Comparison of ENCODE assay signal across 17 cellular contexts in the genomic region with DNA sequence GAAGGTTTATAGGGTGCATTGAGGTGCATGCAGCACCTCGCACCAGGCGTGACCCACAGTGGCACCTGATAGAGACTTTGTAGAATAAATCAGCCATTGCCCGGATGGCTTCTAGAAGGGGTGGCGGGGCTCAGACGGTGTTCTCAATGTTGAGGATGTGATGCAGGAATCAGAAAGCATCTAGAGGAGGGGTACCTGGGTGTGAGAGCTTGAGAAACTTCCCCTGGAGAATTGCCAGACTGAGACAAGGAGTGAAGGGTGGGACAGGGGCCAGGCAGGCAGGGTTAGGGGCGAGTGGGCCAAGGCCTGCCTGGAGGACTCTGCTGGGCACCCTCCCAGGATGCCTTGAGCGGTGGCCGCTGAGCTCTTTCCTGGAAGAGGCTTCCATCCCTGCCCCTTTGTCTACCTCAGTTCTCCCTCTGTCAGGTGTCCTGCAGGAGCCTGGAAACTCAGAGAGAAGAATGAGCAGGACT. TPM values are rescaled to one million over a fixed set of nuclear protein-coding genes. Genes with fewer than 3 reads are reported as not detected.
DNase-seq lines count a peak whose midpoint lies in the region; ATAC-seq, FAIRE-seq and TF ChIP-seq lines count a peak whose summit lies in the region.
"Had no signal": no experiment of that assay in that cellular context is flagged by ENCODE, and none has a peak within 500 bp of the region (broad histone marks: within the 10 kb centered on the region; RNA-seq: fewer than 3 reads in every experiment).

No MANE protein-coding gene starts in this region.

- peak overlapping the region; percentile 88 for H3K4me2 ChIP-seq in HepG2 (ENCODE audit: low read depth, low read length)

- H4K20me1 ChIP-seq in HepG2 (ENCODE audit: insufficient read depth, low read length), result no peaks in the 10 kb centered on the region

- intact Hi-C loops in HepG2 (cut with micrococcal nuclease; ENCODE audit: unreplicated experiment), result no loop called here
- intact Hi-C loops in stomach (cut with DNase I; ENCODE audit: low total_unique reads), result no loop called here
- intact Hi-C loops in activated T-helper 1 cell treated with anti-CD3 and anti-CD28 coated beads, Interleukin-12 subunit alpha, Interleukin-12 subunit beta, Interleukin-2, Interleukin-4 antibody, amounts not matched to agents 30 ng/mL and 10 ng/mL and 1 ng/mL, durations not matched to agents 14 hours and 24 hours and 36 hours (cut with micrococcal nuclease), result no loop called here

- H3K9me3 ChIP-seq in HepG2 (ENCODE audit: low read length) (no peaks in the 10 kb centered on the region), stomach (no peaks in the 10 kb centered on the region)
- H3K9me3 ChIP-seq: ascending aorta had no signal

- peak overlapping the region; percentile 50; the same call in 1 of the 2 replicates for H3K9ac ChIP-seq in HepG2 (ENCODE audit: insufficient read depth, low read depth, low read length)

- DNase-seq in activated effector memory CD4-positive, alpha-beta T cell treated with anti-CD3 and anti-CD28 coated beads, Interleukin-2, amount 50 U/mL, for 16 hours, result peak; percentile 43
- DNase-seq in activated effector memory CD4-positive, alpha-beta T cell treated with Interleukin-2 at 50 U/mL for 16 hours, result no peak
- DNase-seq in HepG2 (ENCODE audit: low spot score) (no peak), stomach (peak; percentile 22), osteocyte (ENCODE audit: extremely low spot score, unreplicated experiment) (no peak), NCI-H1694 treated with DMSO at 0.1 percent for 48 hours (lab: John Stamatoyannopoulos, UW) (no peak)
- no peak for DNase-seq in activated T-helper 1 cell treated with anti-CD3 and anti-CD28 coated beads, Interleukin-12 subunit alpha, Interleukin-12 subunit beta, Interleukin-2, Interleukin-4 antibody, amounts not matched to agents 30 ng/mL and 10 ng/mL and 1 ng/mL, durations not matched to agents 14 hours and 24 hours and 36 hours (ENCODE audit: low spot score)
- DNase-seq: foreskin melanocyte; NCI-H1694; stimulated activated CD4-positive, alpha-beta T cell treated with anti-CD3 and anti-CD28 coated beads, Interleukin-2, amount 100 ng/mL, for 24 hours; stimulated activated CD8-positive, alpha-beta memory T cell treated with anti-CD3 and anti-CD28 coated beads, Interleukin-4, amount 100 ng/mL, for 48 hours; T-helper 2 cell had no signal

- TF ChIP-seq EP300 in HepG2 (IDR thresholded peaks at IDR 0.05; ENCODE audit: low read depth in 2 of 2, low read length in 2 of 2) (no peak), HepG2 (CRISPR knock-in tag; IDR thresholded peaks at IDR 0.05; ENCODE audit: borderline replicate concordance) (no peak), stomach (IDR thresholded peaks at IDR 0.05) (no peak)

- BruUV-seq in HepG2 (replicated peaks; lab: Mats Ljungman, UMichigan), result no TSS peak

- H3K4me1 Mint-ChIP-seq in brain (peaks cover 50% of the 10 kb centered on the region), osteocyte (ENCODE audit: unreplicated experiment) (peaks cover 20% of the 10 kb centered on the region)
- peaks cover 11% of the 10 kb centered on the region for H3K4me1 Mint-ChIP-seq in activated T-helper 1 cell treated with anti-CD3 and anti-CD28 coated beads, Interleukin-12 subunit alpha, Interleukin-12 subunit beta, Interleukin-2, Interleukin-4 antibody, amounts not matched to agents 30 ng/mL and 10 ng/mL and 1 ng/mL, durations not matched to agents 14 hours and 24 hours and 36 hours (ENCODE audit: low read depth)

- H3K79me2 ChIP-seq in HepG2 (ENCODE audit: insufficient read depth, low read length), result no peaks in the 10 kb centered on the region

- no peak overlapping the region for H3K27ac ChIP-seq in HepG2 (ENCODE audit: extremely low read length, insufficient read depth, low read length)
- peak overlapping the region; percentile 81 to 96 (median 87) for H3K27ac ChIP-seq in stomach
- H3K27ac ChIP-seq: ascending aorta had no signal

- TF ChIP-seq CTCF in brain (conservative IDR thresholded peaks at IDR 0.05) (no peak), HepG2 (CRISPR knock-in tag; IDR thresholded peaks at IDR 0.05) (no peak), stomach (IDR thresholded peaks at IDR 0.05) (no peak), osteocyte (IDR thresholded peaks at IDR 0.05) (no peak)

- in situ Hi-C loops in HepG2 (cut with HindIII; ENCODE audit: extremely low pct_ligation_motif_present, low pct_unique_long_range_greater_than_20kb), result no loop called here

- H3K36me3 ChIP-seq in HepG2 (replicated peaks in 1 of 2; ENCODE audit: control insufficient read depth in 1 of 2, insufficient read depth in 2 of 2, low read length in 2 of 2) (no peaks in the 10 kb centered on the region), stomach (no peaks in the 10 kb centered on the region)
- H3K36me3 ChIP-seq: ascending aorta had no signal

- ATAC-seq in HepG2, result no peak

- POLR2A ChIA-PET in HepG2 (lab: Yijun Ruan, JAX), result interaction anchor here (1.1 to 8.7 kb wide), 4 partner anchors 10 to 48 kb away, joined by 3 to 127 read pairs (median 47); no protein-coding TSS in a partner anchor

- CTCF ChIA-PET in HepG2 (lab: Yijun Ruan, JAX; ENCODE audit: low intra/inter-chr PET ratio, low total read pairs), result interaction anchor here (4.1 kb wide), 1 partner anchor 30 kb away, joined by 21 read pairs; no protein-coding TSS in a partner anchor

- no peak for TF ChIP-seq RAD21 in HepG2 (CRISPR knock-in tag; IDR thresholded peaks at IDR 0.05)

- H3K27ac Mint-ChIP-seq in brain, result peak overlapping the region; percentile 61 to 90 (median 78)
- no peak overlapping the region for H3K27ac Mint-ChIP-seq in activated T-helper 1 cell treated with anti-CD3 and anti-CD28 coated beads, Interleukin-12 subunit alpha, Interleukin-12 subunit beta, Interleukin-2, Interleukin-4 antibody, amounts not matched to agents 30 ng/mL and 10 ng/mL and 1 ng/mL, durations not matched to agents 14 hours and 24 hours and 36 hours
- no peak overlapping the region for H3K27ac Mint-ChIP-seq in osteocyte (ENCODE audit: unreplicated experiment)
- H3K27ac Mint-ChIP-seq: activated T-cell treated with anti-CD3 and anti-CD28 coated beads, Interleukin-2, amount 50 U/mL, for 24 hours had no signal

- H3K27me3 ChIP-seq in HepG2 (ENCODE audit: control insufficient read depth in 1 of 2, insufficient read depth in 2 of 2, low read length in 2 of 2), result peaks cover 0 to 13% of the 10 kb centered on the region in 2 experiments; a peak in 3 of 5 replicates
- H3K27me3 ChIP-seq in stomach, result no peaks in the 10 kb centered on the region
- H3K27me3 ChIP-seq: ascending aorta had no signal

- no peak for FAIRE-seq in HepG2 (lab: Jason Lieb, UNC)

- H3K9me3 Mint-ChIP-seq in brain (peaks cover 0 to 2% (median 0%) of the 10 kb centered on the region in 5 experiments), osteocyte (ENCODE audit: unreplicated experiment) (no peaks in the 10 kb centered on the region)
- no peaks in the 10 kb centered on the region for H3K9me3 Mint-ChIP-seq in activated T-helper 1 cell treated with anti-CD3 and anti-CD28 coated beads, Interleukin-12 subunit alpha, Interleukin-12 subunit beta, Interleukin-2, Interleukin-4 antibody, amounts not matched to agents 30 ng/mL and 10 ng/mL and 1 ng/mL, durations not matched to agents 14 hours and 24 hours and 36 hours
- H3K9me3 Mint-ChIP-seq: activated T-cell treated with anti-CD3 and anti-CD28 coated beads, Interleukin-2, amount 50 U/mL, for 24 hours; CD8-positive, alpha-beta memory T cell had no signal

- no peak overlapping the region for H2AFZ ChIP-seq in HepG2 (ENCODE audit: low read length)

- H3K4me3 Mint-ChIP-seq in brain, result peak overlapping the region in 1 of 5 experiments; percentile 71
- no peak overlapping the region for H3K4me3 Mint-ChIP-seq in activated T-helper 1 cell treated with anti-CD3 and anti-CD28 coated beads, Interleukin-12 subunit alpha, Interleukin-12 subunit beta, Interleukin-2, Interleukin-4 antibody, amounts not matched to agents 30 ng/mL and 10 ng/mL and 1 ng/mL, durations not matched to agents 14 hours and 24 hours and 36 hours
- no peak overlapping the region for H3K4me3 Mint-ChIP-seq in osteocyte (ENCODE audit: unreplicated experiment)
- H3K4me3 Mint-ChIP-seq: activated T-cell treated with anti-CD3 and anti-CD28 coated beads, Interleukin-2, amount 50 U/mL, for 24 hours; CD8-positive, alpha-beta memory T cell had no signal

- WGBS in HepG2 (ENCODE audit: low lambda C conversion rate), result 60% methylated on average over 8 of the region's 8 CpGs
- 53 to 74% (median 64%) methylated on average over 7 to 8 of the region's 8 CpGs for WGBS in stomach, 5 donors

- no peak for TF ChIP-seq POLR2A in HepG2 (IDR thresholded peaks at IDR 0.05; ENCODE audit: insufficient read depth in 1 of 2, low read depth in 2 of 2, low read length in 2 of 2)
- no peak for TF ChIP-seq POLR2A in stomach (IDR thresholded peaks at IDR 0.05)

- H3K27me3 Mint-ChIP-seq in brain (peaks cover 9% of the 10 kb centered on the region), osteocyte (ENCODE audit: unreplicated experiment) (no peaks in the 10 kb centered on the region)
- peaks cover 4% of the 10 kb centered on the region for H3K27me3 Mint-ChIP-seq in activated T-helper 1 cell treated with anti-CD3 and anti-CD28 coated beads, Interleukin-12 subunit alpha, Interleukin-12 subunit beta, Interleukin-2, Interleukin-4 antibody, amounts not matched to agents 30 ng/mL and 10 ng/mL and 1 ng/mL, durations not matched to agents 14 hours and 24 hours and 36 hours (ENCODE audit: insufficient read depth)
- H3K27me3 Mint-ChIP-seq: activated T-cell treated with anti-CD3 and anti-CD28 coated beads, Interleukin-2, amount 50 U/mL, for 24 hours; CD8-positive, alpha-beta memory T cell had no signal

- H3K4me1 ChIP-seq in HepG2 (ENCODE audit: insufficient read depth, low read length) (peaks cover 79% of the 10 kb centered on the region), stomach (peaks cover 37 to 54% (median 47%) of the 10 kb centered on the region in 4 donors)
- H3K4me1 ChIP-seq: ascending aorta had no signal

- peak overlapping the region; percentile 60 to 78 (median 64); a peak in 3 of 6 replicates for H3K4me3 ChIP-seq in HepG2 (replicated peaks in 1 of 3; ENCODE audit: insufficient read depth in 1 of 3, low read depth in 2 of 3, low read length in 3 of 3)
- peak overlapping the region in 2 of 4 donors; percentile 30 to 32 for H3K4me3 ChIP-seq in stomach
- H3K4me3 ChIP-seq: ascending aorta had no signal

- H3K36me3 Mint-ChIP-seq in brain, result no peaks in the 10 kb centered on the region
- H3K36me3 Mint-ChIP-seq in activated T-helper 1 cell treated with anti-CD3 and anti-CD28 coated beads, Interleukin-12 subunit alpha, Interleukin-12 subunit beta, Interleukin-2, Interleukin-4 antibody, amounts not matched to agents 30 ng/mL and 10 ng/mL and 1 ng/mL, durations not matched to agents 14 hours and 24 hours and 36 hours (ENCODE audit: low read depth), result no peaks in the 10 kb centered on the region
- H3K36me3 Mint-ChIP-seq in osteocyte (ENCODE audit: unreplicated experiment), result no peaks in the 10 kb centered on the region

RNA-seq across cellular contexts. Expression of gene ADGRG1, which starts 9.3 kb away (rescaled TPM):
- 268 TPM for polyA plus RNA-seq in brain (ENCODE audit: insufficient read depth, low read depth, low replicate concordance)
- total RNA-seq in HepG2 (2016; rRNA removed; fragmentation: Illumina TruSeq; extraction: Trizol), result 2.8 and 5.9 TPM in 2 replicates
- total RNA-seq in HepG2 (2016; cell fraction: cytosol; rRNA removed; fragmentation: Illumina TruSeq; extraction: Trizol; ENCODE audit: low read depth), result 1.1 and 2.0 TPM in 2 replicates
- total RNA-seq in HepG2 (2016; cell fraction: insoluble cytoplasmic fraction; rRNA removed; fragmentation: Illumina TruSeq; extraction: Trizol), result 2.8 and 5.0 TPM in 2 replicates
- total RNA-seq in HepG2 (2016; cell fraction: membrane; rRNA removed; fragmentation: Illumina TruSeq; extraction: Trizol), result 3.1 and 3.2 TPM in 2 replicates
- 7.2 and 8.0 TPM in 2 replicates for total RNA-seq in HepG2 (2016; cell fraction: nucleus; rRNA removed; fragmentation: Illumina TruSeq; extraction: Trizol)
- polyA plus RNA-seq in HepG2 (2011; rRNA removed), result 2.7 and 3.3 TPM in 2 replicates
- polyA plus RNA-seq in HepG2 (2011; cell fraction: cytosol; rRNA removed), result 1.8 and 2.1 TPM in 2 replicates
- polyA plus RNA-seq in HepG2 (2011; cell fraction: nucleus; rRNA removed), result 5.0 and 7.4 TPM in 2 replicates
- 2.3 and 3.3 TPM in 2 replicates for polyA plus RNA-seq in HepG2 (2012)
- 0.83 and 1.3 TPM in 2 replicates for polyA plus RNA-seq in HepG2 (2016; cell fraction: cytosol; fragmentation: Illumina TruSeq; extraction: Trizol; ENCODE audit: low read depth)
- 2.4 and 5.1 TPM in 2 replicates for polyA plus RNA-seq in HepG2 (2016; cell fraction: insoluble cytoplasmic fraction; fragmentation: Illumina TruSeq; extraction: Trizol; ENCODE audit: low read depth)
- 2.8 and 3.2 TPM in 2 replicates for polyA plus RNA-seq in HepG2 (2016; cell fraction: membrane; fragmentation: Illumina TruSeq; extraction: Trizol; ENCODE audit: low read depth)
- polyA plus RNA-seq in HepG2 (2016; cell fraction: nucleus; fragmentation: Illumina TruSeq; extraction: Trizol; ENCODE audit: insufficient read depth, low read depth), result 14.1 and 15.0 TPM in 2 replicates
- polyA minus RNA-seq in HepG2 (2011; rRNA and poly(A)+ RNA removed; ENCODE audit: low replicate concordance), result 4.0 and 29.5 TPM in 2 replicates
- polyA minus RNA-seq in HepG2 (2011; cell fraction: cytosol; rRNA and poly(A)+ RNA removed), result 1.8 and 1.9 TPM in 2 replicates
- polyA minus RNA-seq in HepG2 (2011; cell fraction: nucleus; rRNA and poly(A)+ RNA removed), result 2.4 and 2.8 TPM in 2 replicates
- 10 to 100 TPM; 17.4 to 84.8 (median 47.2) TPM for total RNA-seq in stomach
- polyA plus RNA-seq in stomach, result 10 to 100 TPM in 2 of 3 donors, 1 to 10 TPM in 1; 8.9 to 30.9 (median 21.7) TPM
- 6.4 and 7.7 TPM in 2 replicates for total RNA-seq in activated T-helper 1 cell treated with anti-CD3 and anti-CD28 coated beads, Interleukin-12 subunit alpha, Interleukin-12 subunit beta, Interleukin-2, Interleukin-4 antibody, amounts not matched to agents 30 ng/mL and 10 ng/mL and 1 ng/mL, durations not matched to agents 14 hours and 24 hours and 36 hours
- total RNA-seq in osteocyte, result 4.6 and 4.8 TPM in 2 replicates

RNA-seq across cellular contexts. Expression of gene ADGRG3, which starts 48.9 kb away (rescaled TPM):
- polyA plus RNA-seq in brain (ENCODE audit: insufficient read depth, low read depth, low replicate concordance), result 0.29 TPM
- 1.0 and 2.7 TPM in 2 replicates for total RNA-seq in HepG2 (2016; rRNA removed; fragmentation: Illumina TruSeq; extraction: Trizol)
- 0.79 and 1.1 TPM in 2 replicates for total RNA-seq in HepG2 (2016; cell fraction: cytosol; rRNA removed; fragmentation: Illumina TruSeq; extraction: Trizol; ENCODE audit: low read depth)
- total RNA-seq in HepG2 (2016; cell fraction: insoluble cytoplasmic fraction; rRNA removed; fragmentation: Illumina TruSeq; extraction: Trizol), result 1.1 and 2.2 TPM in 2 replicates
- total RNA-seq in HepG2 (2016; cell fraction: membrane; rRNA removed; fragmentation: Illumina TruSeq; extraction: Trizol), result 1.0 and 1.5 TPM in 2 replicates
- 2.3 and 2.7 TPM in 2 replicates for total RNA-seq in HepG2 (2016; cell fraction: nucleus; rRNA removed; fragmentation: Illumina TruSeq; extraction: Trizol)
- polyA plus RNA-seq in HepG2 (2011; rRNA removed), result 11.8 and 13.6 TPM in 2 replicates
- 10.8 and 11.2 TPM in 2 replicates for polyA plus RNA-seq in HepG2 (2011; cell fraction: cytosol; rRNA removed)
- polyA plus RNA-seq in HepG2 (2011; cell fraction: nucleus; rRNA removed), result 21.1 and 23.7 TPM in 2 replicates
- polyA plus RNA-seq in HepG2 (2012), result 5.8 and 8.1 TPM in 2 replicates
- 0.49 and 0.54 TPM in 2 replicates for polyA plus RNA-seq in HepG2 (2016; cell fraction: cytosol; fragmentation: Illumina TruSeq; extraction: Trizol; ENCODE audit: low read depth)
- polyA plus RNA-seq in HepG2 (2016; cell fraction: insoluble cytoplasmic fraction; fragmentation: Illumina TruSeq; extraction: Trizol; ENCODE audit: low read depth), result 1.3 TPM in 2 replicates
- 0.65 and 1.0 TPM in 2 replicates for polyA plus RNA-seq in HepG2 (2016; cell fraction: membrane; fragmentation: Illumina TruSeq; extraction: Trizol; ENCODE audit: low read depth)
- 5.4 and 6.5 TPM in 2 replicates for polyA plus RNA-seq in HepG2 (2016; cell fraction: nucleus; fragmentation: Illumina TruSeq; extraction: Trizol; ENCODE audit: insufficient read depth, low read depth)
- polyA minus RNA-seq in HepG2 (2011; rRNA and poly(A)+ RNA removed; ENCODE audit: low replicate concordance), result 0.91 and 31.9 TPM in 2 replicates
- 4.7 and 5.3 TPM in 2 replicates for polyA minus RNA-seq in HepG2 (2011; cell fraction: cytosol; rRNA and poly(A)+ RNA removed)
- 8.9 and 10.4 TPM in 2 replicates for polyA minus RNA-seq in HepG2 (2011; cell fraction: nucleus; rRNA and poly(A)+ RNA removed)
- total RNA-seq in stomach, result 10 to 100 TPM in 1 of 5 donors, 1 to 10 TPM in 2, not detected in 2; 1.7 to 50.2 (median 7.7) TPM
- polyA plus RNA-seq in stomach, result 1 to 10 TPM in 1 of 3 donors, under 1 TPM in 2; 0.46 to 1.7 (median 0.95) TPM
- not detected in 2 replicates for total RNA-seq in activated T-helper 1 cell treated with anti-CD3 and anti-CD28 coated beads, Interleukin-12 subunit alpha, Interleukin-12 subunit beta, Interleukin-2, Interleukin-4 antibody, amounts not matched to agents 30 ng/mL and 10 ng/mL and 1 ng/mL, durations not matched to agents 14 hours and 24 hours and 36 hours
- not detected in 2 replicates for total RNA-seq in osteocyte
- total RNA-seq: ascending aorta; CD8-positive, alpha-beta memory T cell; LHCN-M2 had no signal
- polyA plus RNA-seq: CD8-positive, alpha-beta memory T cell had no signal

Comparison
In these comparisons a context has a peak if more than half of its experiments do, and no peak if none do; other contexts are left out.
1. DNase-seq: peak in activated effector memory CD4-positive, alpha-beta T cell treated with anti-CD3 and anti-CD28 coated beads, Interleukin-2, amount 50 U/mL, for 16 hours (single experiment) and stomach (single experiment); none in activated effector memory CD4-positive, alpha-beta T cell treated with Interleukin-2 at 50 U/mL for 16 hours (single experiment), HepG2 (single experiment), activated T-helper 1 cell treated with anti-CD3 and anti-CD28 coated beads, Interleukin-12 subunit alpha, Interleukin-12 subunit beta, Interleukin-2, Interleukin-4 antibody, amounts not matched to agents 30 ng/mL and 10 ng/mL and 1 ng/mL, durations not matched to agents 14 hours and 24 hours and 36 hours (single experiment), osteocyte (single experiment) and NCI-H1694 treated with DMSO at 0.1 percent for 48 hours (single experiment).
2. H3K27ac Mint-ChIP-seq: peak in brain (5 of 5); none in activated T-helper 1 cell treated with anti-CD3 and anti-CD28 coated beads, Interleukin-12 subunit alpha, Interleukin-12 subunit beta, Interleukin-2, Interleukin-4 antibody, amounts not matched to agents 30 ng/mL and 10 ng/mL and 1 ng/mL, durations not matched to agents 14 hours and 24 hours and 36 hours (single experiment) and osteocyte (single experiment).